ENCODE assay signal across 8 cellular contexts in the genomic region with DNA sequence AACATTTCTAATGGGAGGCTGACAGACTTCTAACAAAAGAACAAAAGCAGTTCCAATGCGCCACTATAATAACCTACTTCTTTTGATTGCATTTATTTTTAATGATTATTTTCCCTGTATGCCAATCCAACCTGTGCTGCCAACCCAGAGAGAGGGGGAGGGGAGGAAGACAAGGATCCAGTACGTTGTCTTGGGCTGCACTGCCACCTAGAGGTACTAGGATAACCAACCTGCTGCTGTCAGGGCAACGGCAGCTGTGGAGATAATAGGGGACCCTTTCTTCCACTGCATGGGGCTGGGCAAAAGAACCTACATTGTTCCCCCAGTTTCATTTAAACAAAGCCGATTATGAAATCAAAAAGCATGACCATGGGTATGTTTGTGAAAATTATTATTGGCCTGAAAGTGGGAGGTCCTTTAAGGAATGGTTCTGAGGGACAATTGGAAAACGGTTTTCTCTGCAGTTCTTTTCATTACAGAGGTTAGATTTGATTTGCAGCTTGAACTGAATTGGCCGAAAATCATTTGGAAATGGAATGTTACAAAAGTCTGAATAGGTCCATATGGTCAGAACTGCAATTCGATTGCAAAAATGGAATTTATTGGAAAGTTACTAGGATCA.
DNase-seq lines count a peak whose midpoint lies in the region; ATAC-seq and FAIRE-seq lines count a peak whose summit lies in the region.

No MANE protein-coding gene starts in this region.

- no peak overlapping the region for H3K4me2 ChIP-seq in trophoblast cell (ENCODE audit: low read length)

- no peaks in the 10 kb centered on the region for H3K79me1 ChIP-seq in trophoblast cell (ENCODE audit: low read length)

- H3K79me2 ChIP-seq in trophoblast cell (ENCODE audit: control insufficient read depth, insufficient read depth, low read length, poor library complexity), result no peaks in the 10 kb centered on the region

- H3K4ac ChIP-seq in trophoblast cell (ENCODE audit: low read depth, low read length), result no peak overlapping the region

- H4K8ac ChIP-seq in trophoblast cell (ENCODE audit: low read depth, low read length), result no peak overlapping the region

- no peak overlapping the region for H4K12ac ChIP-seq in trophoblast cell (ENCODE audit: low read depth, low read length)

- no peaks in the 10 kb centered on the region for H3K9me3 ChIP-seq in trophoblast cell (ENCODE audit: insufficient read depth, low read depth, low read length)

- no peak overlapping the region for H3K27ac ChIP-seq in trophoblast cell (ENCODE audit: low read depth, low read length)

- no peak for FAIRE-seq in HTR-8/SVneo (lab: Jason Lieb, UNC)

- H3K4me1 ChIP-seq in trophoblast cell (ENCODE audit: control insufficient read depth in 1 of 2, insufficient read depth in 2 of 2, low read length in 2 of 2), result peaks cover 0 to 2% of the 10 kb centered on the region in 2 experiments

- no peak overlapping the region for H3K9ac ChIP-seq in trophoblast cell (ENCODE audit: low read length)

- no peak overlapping the region for H3K18ac ChIP-seq in trophoblast cell (ENCODE audit: low read length)

- no peaks in the 10 kb centered on the region for H3K27me3 ChIP-seq in trophoblast cell (ENCODE audit: insufficient read depth, low read length)

- no peak overlapping the region for H2AFZ ChIP-seq in trophoblast cell (ENCODE audit: insufficient read depth, low read length, poor library complexity)

- H3K23ac ChIP-seq in trophoblast cell (ENCODE audit: low read length), result no peak overlapping the region

- no peak overlapping the region for H3K4me3 ChIP-seq in trophoblast cell (ENCODE audit: low read depth, low read length)

- no peak overlapping the region for H2BK5ac ChIP-seq in trophoblast cell (ENCODE audit: low read depth, low read length, poor library complexity)

- H2AK5ac ChIP-seq in trophoblast cell (ENCODE audit: low read length), result no peak overlapping the region

- no peak overlapping the region for H2BK12ac ChIP-seq in trophoblast cell (ENCODE audit: low read length)

- no peak overlapping the region for H4K91ac ChIP-seq in trophoblast cell (ENCODE audit: low read depth, low read length)

- H2BK120ac ChIP-seq in trophoblast cell (ENCODE audit: insufficient read depth, low read length, poor library complexity), result no peak overlapping the region

- no peak overlapping the region for H3K14ac ChIP-seq in trophoblast cell (ENCODE audit: low read length)

- DNase-seq in GM04503 (ENCODE audit: low read depth), result peak; percentile 12
- DNase-seq in HTR-8/SVneo (ENCODE audit: insufficient read length, low spot score), result peak; percentile 51
- peak; percentile 93 for DNase-seq in NCI-H82 (lab: John Stamatoyannopoulos, UW)
- DNase-seq in activated T-cell treated with anti-CD3 and anti-CD28 coated beads, Interleukin-2, amount 50 U/mL, for 48 hours, result peak; percentile 58 to 66
- peak; percentile 67 for DNase-seq in glomerular endothelial cell (ENCODE audit: extremely low read depth, low read depth, low spot score)
- peak; percentile 41 to 83 for DNase-seq in trophoblast cell
- no peak for DNase-seq in GF-D8 (lab: John Stamatoyannopoulos, UW)

- ATAC-seq in GM21576 (IDR thresholded peaks at IDR 0.05; ENCODE audit: unreplicated experiment), result peak; percentile 92

- no CpG with 5 or more reads among the region's 7 CpGs for WGBS in trophoblast cell (ENCODE audit: extremely low coverage, insufficient coverage, insufficient read length)

- H3K36me3 ChIP-seq in trophoblast cell (ENCODE audit: control insufficient read depth in 1 of 2, insufficient read depth in 2 of 2, low read length in 2 of 2), result no peaks in the 10 kb centered on the region
